In the genomic region with DNA sequence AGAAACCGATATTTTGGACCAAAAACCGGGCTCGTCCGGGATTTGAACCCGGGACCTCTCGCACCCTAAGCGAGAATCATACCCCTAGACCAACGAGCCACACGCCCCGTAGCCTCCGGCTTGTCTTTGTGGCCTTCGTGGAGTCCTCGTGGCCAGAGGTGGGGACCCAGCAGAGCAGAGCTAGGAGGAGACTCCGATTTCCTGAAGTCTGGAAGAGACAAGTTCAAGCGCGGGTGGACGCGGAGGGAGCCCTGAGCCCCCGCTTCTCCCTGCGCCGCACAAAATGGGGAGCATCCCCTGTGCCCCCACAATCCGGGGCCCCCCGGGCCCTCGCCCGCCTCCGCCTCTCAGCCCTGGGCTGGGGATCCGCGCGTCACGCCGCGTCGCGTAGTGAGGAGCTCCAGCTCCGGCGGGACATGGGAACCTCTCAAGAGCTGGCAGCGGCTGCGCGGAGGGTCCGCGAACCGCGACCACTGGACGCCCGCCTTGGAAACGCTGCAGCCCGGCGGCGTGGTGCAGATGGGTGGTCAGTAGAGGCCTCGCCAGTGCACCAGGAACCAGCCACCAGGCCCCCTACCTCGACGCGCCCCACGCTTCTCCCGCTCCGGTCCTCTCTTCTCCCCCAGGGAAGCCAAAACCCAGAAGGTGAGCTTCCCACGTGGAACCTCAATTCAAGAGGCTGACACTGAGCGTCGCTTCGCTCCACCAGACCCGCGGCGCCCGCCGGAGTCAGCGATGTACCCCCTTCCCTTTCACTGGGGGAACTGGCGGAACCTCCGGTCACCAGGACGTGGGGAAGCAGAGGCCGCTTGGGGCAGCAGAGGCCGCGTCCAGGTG, we compare ENCODE assay signal across 8 cellular contexts. TPM values are rescaled to one million over a fixed set of nuclear protein-coding genes. Genes with fewer than 3 reads are reported as not detected.
A peak's percentile ranks its signal among the peaks of the same experiment; 100 is the strongest.
DNase-seq lines count a peak whose midpoint lies in the region; ATAC-seq and TF ChIP-seq lines count a peak whose summit lies in the region.

No MANE protein-coding gene starts in this region.

- no peak for TF ChIP-seq POLR2A in NB4 (IDR thresholded peaks at IDR 0.05; ENCODE audit: extremely low read depth, insufficient read length)
- no peak for TF ChIP-seq POLR2A in spleen (IDR thresholded peaks at IDR 0.05)

- WGBS in spleen, 5 donors, result 1 to 3% (median 2%) methylated on average over 25 to 72 of the region's 72 CpGs

- H3K9me3 ChIP-seq in spleen, result no peaks in the 10 kb centered on the region

- no peaks in the 10 kb centered on the region for H3K36me3 ChIP-seq in spleen

- no peak for TF ChIP-seq CTCF in NB4 (IDR thresholded peaks at IDR 0.05; ENCODE audit: low read depth, low read length)
- TF ChIP-seq CTCF in spleen (IDR thresholded peaks at IDR 0.05 in 8 of 11, conservative IDR thresholded peaks at IDR 0.05 in 3 of 11), result peak in 6 of 11 experiments; percentile 12 to 58 (median 42)

- H3K4me1 ChIP-seq in spleen, result peaks cover 13 to 25% (median 16%) of the 10 kb centered on the region in 6 donors

- no peak overlapping the region for H3K27ac ChIP-seq in spleen

- H3K4me3 ChIP-seq in NB4 (ENCODE audit: low read depth, low read length) (no peak overlapping the region), spleen (peak overlapping the region; percentile 13 to 65 (median 32))

- ATAC-seq in left cardiac atrium, result peak; percentile 48 to 77
- ATAC-seq in HG02884 (IDR thresholded peaks at IDR 0.05; ENCODE audit: unreplicated experiment), result no peak
- no peak for ATAC-seq in HG02885 (IDR thresholded peaks at IDR 0.05; ENCODE audit: poor library complexity, unreplicated experiment)

- H3K27me3 ChIP-seq in spleen (replicated peaks in 1 of 7), result peaks cover 3 to 100% (median 92%) of the 10 kb centered on the region in 7 donors

- DNase-seq in GF-D8 (lab: John Stamatoyannopoulos, UW) (peak; percentile 26), NB4 (ENCODE audit: low read depth) (peak; percentile 52), left cardiac atrium (no peak), spleen (peak; percentile 88), NCI-H128 (lab: John Stamatoyannopoulos, UW; ENCODE audit: unreplicated experiment) (no peak)
- DNase-seq in activated naive CD4-positive, alpha-beta T cell treated with anti-CD3 and anti-CD28 coated beads, Interleukin-2, amount 50 U/mL, for 16 hours, result peak; percentile 45

- intact Hi-C loops in left cardiac atrium (cut with DNase I) (no loop called here), spleen (cut with DNase I; ENCODE audit: low total_unique reads) (no loop called here)

RNA-seq across cellular contexts. Expression of gene OR1F1, which starts 5.2 kb away (rescaled TPM):
- total RNA-seq in left cardiac atrium (not detected), spleen (not detected)
- polyA plus RNA-seq in spleen, result not detected

RNA-seq across cellular contexts. Expression of gene ZNF213, which starts 48.0 kb away (rescaled TPM):
- total RNA-seq in left cardiac atrium (1 to 10 TPM; 6.5 to 6.7 TPM), spleen (10 to 100 TPM in 1 of 7 donors, 1 to 10 TPM in 6; 6.8 to 11.4 (median 7.9) TPM)
- 1 to 10 TPM; 2.4 to 5.9 (median 2.9) TPM for polyA plus RNA-seq in spleen

RNA-seq across cellular contexts. Expression of gene ZNF200, which starts 52.1 kb away (rescaled TPM):
- total RNA-seq in left cardiac atrium, result 1 to 10 TPM; 5.7 to 8.8 TPM
- total RNA-seq in spleen, result 10 to 100 TPM; 14.2 to 24.4 (median 15.4) TPM
- polyA plus RNA-seq in spleen, result 1 to 10 TPM; 4.2 to 6.3 (median 4.8) TPM

Comparison
In these comparisons a context has a peak if more than half of its experiments do, and no peak if none do; other contexts are left out.
1. DNase-seq: peak in GF-D8 (single experiment), NB4 (single experiment), activated naive CD4-positive, alpha-beta T cell treated with anti-CD3 and anti-CD28 coated beads, Interleukin-2, amount 50 U/mL, for 16 hours (single experiment) and spleen (single experiment); none in left cardiac atrium (single experiment) and NCI-H128 (single experiment).
2. ATAC-seq: peak in left cardiac atrium (2 of 2); none in HG02884 (single experiment) and HG02885 (single experiment).